Comparison of ENCODE assay signal across 8 cellular contexts in genomic region chr14:103910262-103910935, GRCh38. TPM values are rescaled to one million over a fixed set of nuclear protein-coding genes. Genes with fewer than 3 reads are reported as not detected.
DNase-seq lines count a peak whose midpoint lies in the region; ATAC-seq and TF ChIP-seq lines count a peak whose summit lies in the region.

No MANE protein-coding gene starts in this region.

- TF ChIP-seq POLR2A in breast epithelium (IDR thresholded peaks at IDR 0.05), result no peak
- TF ChIP-seq POLR2A in spleen (IDR thresholded peaks at IDR 0.05), result no peak

- WGBS in spleen, 5 donors, result 30 to 33% (median 31%) methylated on average over 20 of the region's 20 CpGs

- TF ChIP-seq CTCF in AG04449 (IDR thresholded peaks at IDR 0.05; ENCODE audit: insufficient read depth, low read length, missing control alignments), result peak; percentile 71
- peak; percentile 83 for TF ChIP-seq CTCF in WERI-Rb-1 (IDR thresholded peaks at IDR 0.05; ENCODE audit: low read depth, low read length)
- TF ChIP-seq CTCF in breast epithelium (IDR thresholded peaks at IDR 0.05), result peak; percentile 61 to 96 (median 88)
- peak; percentile 41 to 85 (median 76) for TF ChIP-seq CTCF in spleen (IDR thresholded peaks at IDR 0.05 in 8 of 11, conservative IDR thresholded peaks at IDR 0.05 in 3 of 11)

- H3K27me3 ChIP-seq in WERI-Rb-1 (ENCODE audit: insufficient read depth, low read depth, severe bottlenecking), result no peaks in the 10 kb centered on the region
- no peaks in the 10 kb centered on the region for H3K27me3 ChIP-seq in breast epithelium
- no peaks in the 10 kb centered on the region for H3K27me3 ChIP-seq in spleen (replicated peaks in 1 of 7)

- H3K4me1 ChIP-seq in breast epithelium (no peaks in the 10 kb centered on the region), spleen (peaks cover 8 to 26% (median 13%) of the 10 kb centered on the region in 6 donors)

- peak; percentile 3 for DNase-seq in AG04449 (ENCODE audit: low read depth, low spot score)
- DNase-seq in NCI-H2081 (lab: John Stamatoyannopoulos, UW), result peak; percentile 91 to 93
- peak; percentile 81 for DNase-seq in WERI-Rb-1
- peak; percentile 92 to 94 for DNase-seq in breast epithelium (ENCODE audit: low spot score in 2 of 2)
- peak; percentile 93 for DNase-seq in iPS-NIHi11 (ENCODE audit: low spot score)
- peak; percentile 89 for DNase-seq in spleen

- peaks cover 26% of the 10 kb centered on the region for H3K36me3 ChIP-seq in WERI-Rb-1
- H3K36me3 ChIP-seq in breast epithelium, result no peaks in the 10 kb centered on the region
- peaks cover 0 to 60% (median 41%) of the 10 kb centered on the region in 6 donors for H3K36me3 ChIP-seq in spleen

- peak; percentile 62 for ATAC-seq in GM19463 (IDR thresholded peaks at IDR 0.05; ENCODE audit: unreplicated experiment)
- no peak for ATAC-seq in HG02840 (IDR thresholded peaks at IDR 0.05; ENCODE audit: low FRiP score, unreplicated experiment)

- H3K4me3 ChIP-seq in AG04449 (ENCODE audit: low read depth, low read length), result no peak overlapping the region; the same call in 1 of the 2 replicates
- no peak overlapping the region for H3K4me3 ChIP-seq in WERI-Rb-1 (ENCODE audit: low read depth, low read length)
- H3K4me3 ChIP-seq in breast epithelium, result peak overlapping the region in 2 of 3 donors; percentile 6 to 48
- peak overlapping the region in 5 of 8 donors; percentile 6 to 54 (median 17) for H3K4me3 ChIP-seq in spleen

- intact Hi-C loops in breast epithelium (cut with DNase I; ENCODE audit: low total_unique reads) (loop anchor here (10.0 kb wide), 1 partner anchor 96 kb away; no protein-coding TSS in a partner anchor), spleen (cut with DNase I; ENCODE audit: low total_unique reads) (loop anchor here (5.0 to 10.0 kb wide), 2 partner anchors 103 to 336 kb away; no protein-coding TSS in a partner anchor)

- POLR2A ChIA-PET in AG04449 (lab: Yijun Ruan, JAX), result interaction anchor here (0.7 to 1.3 kb wide), 2 partner anchors 53 to 102 kb away, joined by 3 read pairs; no protein-coding TSS in a partner anchor

- CTCF ChIA-PET in AG04449 (lab: Yijun Ruan, JAX), result interaction anchor here (0.6 to 8.9 kb wide), 21 partner anchors 10 to 354 kb away, joined by 3 to 82 read pairs (median 4); partner anchors contain the start of gene RD3L

- H3K27ac ChIP-seq in WERI-Rb-1, result no peak overlapping the region
- H3K27ac ChIP-seq in breast epithelium, result peak overlapping the region; percentile 21 to 27
- peak overlapping the region in 6 of 8 donors; percentile 3 to 48 (median 30) for H3K27ac ChIP-seq in spleen

- H3K9me3 ChIP-seq in WERI-Rb-1 (ENCODE audit: severe bottlenecking), result no peaks in the 10 kb centered on the region
- no peaks in the 10 kb centered on the region for H3K9me3 ChIP-seq in breast epithelium
- H3K9me3 ChIP-seq in spleen, result no peaks in the 10 kb centered on the region

RNA-seq across cellular contexts. Expression of gene TDRD9, which starts 17.9 kb away (rescaled TPM):
- 1 to 10 TPM in 2 of 3 donors, under 1 TPM in 1; 0.96 to 4.0 (median 2.9) TPM for total RNA-seq in breast epithelium
- 10 to 100 TPM in 2 of 7 donors, 1 to 10 TPM in 5; 1.4 to 18.7 (median 8.8) TPM for total RNA-seq in spleen
- 1 to 10 TPM in 2 of 3 donors, under 1 TPM in 1; 0.70 to 3.8 (median 3.1) TPM for polyA plus RNA-seq in spleen

RNA-seq across cellular contexts. Expression of gene RD3L, which starts 31.9 kb away (rescaled TPM):
- not detected for total RNA-seq in breast epithelium
- not detected for total RNA-seq in spleen
- not detected for polyA plus RNA-seq in spleen

Comparison
In these comparisons a context has a peak if more than half of its experiments do, and no peak if none do; other contexts are left out.
1. DNase-seq: peak in every context shown above with its lines; median percentile 93 in breast epithelium; 93 in iPS-NIHi11; 92 in NCI-H2081; 89 in spleen; 81 in WERI-Rb-1; 3 in AG04449.
2. H3K4me3 ChIP-seq: peak in breast epithelium (2 of 3) and spleen (5 of 8); none in AG04449 (single experiment) and WERI-Rb-1 (single experiment).
3. Peak in every context shown above with its lines, with median percentiles within 50 percentile points of each other: CTCF ChIP-seq.